Comparison of ENCODE assay signal across 6 cellular contexts in the genomic region with DNA sequence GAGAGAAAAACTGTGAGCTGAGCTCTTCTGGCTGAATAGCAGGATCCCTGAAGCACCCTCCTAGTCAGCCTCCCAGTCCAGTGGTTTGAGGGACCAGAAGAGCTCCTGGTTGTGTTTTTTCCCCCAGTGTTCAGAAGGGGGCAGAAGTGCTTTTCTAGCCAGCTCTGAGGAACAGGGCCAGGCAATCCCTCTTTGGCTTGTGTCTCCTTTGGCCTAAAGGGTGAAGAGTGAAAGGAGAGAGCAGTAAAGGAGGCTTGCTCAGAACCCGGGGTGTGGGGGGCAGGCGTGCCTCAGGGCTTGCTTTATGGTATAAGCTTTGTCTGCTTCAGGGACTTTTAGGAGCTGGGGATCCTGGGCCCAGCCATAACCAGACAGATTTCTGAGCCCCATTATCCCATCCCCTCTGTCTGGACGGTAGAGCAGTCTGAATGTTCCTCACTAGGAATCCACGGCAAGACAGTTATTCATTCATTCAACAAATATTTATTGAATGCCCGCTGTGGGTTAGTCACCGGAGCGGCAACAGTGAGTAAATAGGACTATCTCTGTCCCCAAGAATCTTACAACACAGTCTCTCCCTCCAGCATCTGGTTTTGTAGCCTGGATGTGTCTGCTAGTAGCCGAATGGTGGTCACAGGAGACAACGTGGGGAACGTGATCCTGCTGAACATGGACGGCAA. TPM values are rescaled to one million over a fixed set of nuclear protein-coding genes. Genes with fewer than 3 reads are reported as not detected.
A peak's percentile ranks its signal among the peaks of the same experiment; 100 is the strongest.
DNase-seq lines count a peak whose midpoint lies in the region; ATAC-seq and TF ChIP-seq lines count a peak whose summit lies in the region.

No MANE protein-coding gene starts in this region.

- H3K4me2 ChIP-seq in HCT116 (ENCODE audit: low read length): no peak overlapping the region

- H3K4me1 ChIP-seq in HCT116 (ENCODE audit: control insufficient read depth in 1 of 2, insufficient read depth in 2 of 2, low read length in 2 of 2): peaks cover 0 to 8% of the 10 kb centered on the region in 2 experiments; a peak in 1 of 4 replicates

- BruUV-seq in HCT116 (replicated peaks; lab: Mats Ljungman, UMichigan): no TSS peak

- no peak for TF ChIP-seq POLR2A in HCT116 (IDR thresholded peaks at IDR 0.05; ENCODE audit: borderline replicate concordance, extremely low read depth, insufficient read depth, insufficient read length)

- TF ChIP-seq RAD21 in HCT116 (IDR thresholded peaks at IDR 0.05; ENCODE audit: low read depth): peak; percentile 38

- TF ChIP-seq CTCF in HCT116 (IDR thresholded peaks at IDR 0.05 in 2 of 3, conservative IDR thresholded peaks at IDR 0.05 in 1 of 3; ENCODE audit: borderline replicate concordance in 1 of 3, insufficient read depth in 1 of 3, low read depth in 2 of 3, low read length in 2 of 3): peak in 2 of 3 experiments; percentile 18 to 36; a peak in 2 of 6 replicates

- H3K4me3 ChIP-seq in HCT116 (replicated peaks in 1 of 2; ENCODE audit: low read depth in 1 of 2, low read length in 2 of 2): no peak overlapping the region

- no peak overlapping the region for H2AFZ ChIP-seq in HCT116 (ENCODE audit: low read depth, low read length, poor library complexity, severe bottlenecking)

- no peaks in the 10 kb centered on the region for H3K27me3 ChIP-seq in HCT116 (ENCODE audit: insufficient read depth, low read length)

- H4K20me1 ChIP-seq in HCT116 (ENCODE audit: insufficient read depth): no peaks in the 10 kb centered on the region

- RAD21 ChIA-PET in HCT116 (lab: Charles Lee; ENCODE audit: low non-redundant PET in 1 of 2, low total read pairs in 2 of 2, uncharacterized antibody in 2 of 2, unreplicated experiment in 2 of 2): interaction anchor here (1.0 to 1.2 kb wide), 2 partner anchors 14 to 121 kb away, joined by 4 to 7 read pairs; partner anchors contain the start of gene ACP2 (in 1 of the 2)

- H3K9me2 ChIP-seq in HCT116 (ENCODE audit: insufficient read depth): no peaks in the 10 kb centered on the region

- no peaks in the 10 kb centered on the region for H3K79me2 ChIP-seq in HCT116 (ENCODE audit: insufficient read depth, low read length)

- peaks cover 7 to 12% of the 10 kb centered on the region in 2 experiments; a peak in 3 of 4 replicates for H3K36me3 ChIP-seq in HCT116 (ENCODE audit: control insufficient read depth in 1 of 2, insufficient read depth in 2 of 2, low read length in 2 of 2)

- CTCF ChIA-PET in HCT116 (lab: Charles Lee): interaction anchor here (1.1 to 1.5 kb wide), 3 partner anchors 14 to 115 kb away, joined by 4 to 7 read pairs (median 4); partner anchors contain the start of gene ACP2

- POLR2A ChIA-PET in HCT116 (lab: Charles Lee): interaction anchor here (0.9 kb wide), 1 partner anchor 20 kb away, joined by 3 read pairs; no protein-coding TSS in a partner anchor

- DNase-seq in HCT116 (ENCODE audit: low read depth, low spot score): no peak
- peak; percentile 21 for DNase-seq in UCSD-AML1 (lab: John Stamatoyannopoulos, UW; ENCODE audit: unreplicated experiment)
- peak; percentile 46 for DNase-seq in kidney tubule cell (ENCODE audit: low spot score)
- no peak for DNase-seq in NCI-H446 treated with DMSO at 0.1 percent for 48 hours (lab: John Stamatoyannopoulos, UW)
- DNase-seq in occipital lobe (lab: John Stamatoyannopoulos, UW): no peak

- no peak overlapping the region for H3K27ac ChIP-seq in HCT116 (ENCODE audit: low read depth, low read length)

- intact Hi-C loops in HCT116 (cut with micrococcal nuclease): no loop called here

- H3K9ac ChIP-seq in HCT116 (ENCODE audit: low read length): no peak overlapping the region

- peak; percentile 74 for ATAC-seq in HCT116
- ATAC-seq in HG02852 (IDR thresholded peaks at IDR 0.05; ENCODE audit: unreplicated experiment): no peak

- H3K9me3 ChIP-seq in HCT116 (ENCODE audit: control insufficient read depth in 1 of 2, insufficient read depth in 1 of 2, low read depth in 1 of 2, low read length in 2 of 2): no peaks in the 10 kb centered on the region

TF ChIP-seq in HCT116, 20 proteins besides CTCF, POLR2A, EP300 and RAD21:
- TF ChIP-seq ELF1 (IDR thresholded peaks at IDR 0.05; ENCODE audit: borderline replicate concordance, low read depth): no peak
- TF ChIP-seq, protein P1, sequence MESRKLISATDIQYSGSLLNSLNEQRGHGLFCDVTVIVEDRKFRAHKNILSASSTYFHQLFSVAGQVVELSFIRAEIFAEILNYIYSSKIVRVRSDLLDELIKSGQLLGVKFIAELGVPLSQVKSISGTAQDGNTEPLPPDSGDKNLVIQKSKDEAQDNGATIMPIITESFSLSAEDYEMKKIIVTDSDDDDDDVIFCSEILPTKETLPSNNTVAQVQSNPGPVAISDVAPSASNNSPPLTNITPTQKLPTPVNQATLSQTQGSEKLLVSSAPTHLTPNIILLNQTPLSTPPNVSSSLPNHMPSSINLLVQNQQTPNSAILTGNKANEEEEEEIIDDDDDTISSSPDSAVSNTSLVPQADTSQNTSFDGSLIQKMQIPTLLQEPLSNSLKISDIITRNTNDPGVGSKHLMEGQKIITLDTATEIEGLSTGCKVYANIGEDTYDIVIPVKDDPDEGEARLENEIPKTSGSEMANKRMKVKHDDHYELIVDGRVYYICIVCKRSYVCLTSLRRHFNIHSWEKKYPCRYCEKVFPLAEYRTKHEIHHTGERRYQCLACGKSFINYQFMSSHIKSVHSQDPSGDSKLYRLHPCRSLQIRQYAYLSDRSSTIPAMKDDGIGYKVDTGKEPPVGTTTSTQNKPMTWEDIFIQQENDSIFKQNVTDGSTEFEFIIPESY (IDR thresholded peaks at IDR 0.05; ENCODE audit: extremely low read depth, insufficient replicate concordance, low read length): no peak
- no peak for TF ChIP-seq SRF (IDR thresholded peaks at IDR 0.05; ENCODE audit: low read depth)
- no peak for TF ChIP-seq JUND (IDR thresholded peaks at IDR 0.05)
- TF ChIP-seq POLR2AphosphoS5 (IDR thresholded peaks at IDR 0.05; ENCODE audit: low read depth, low read length): no peak
- no peak for TF ChIP-seq ZNF274 (IDR thresholded peaks at IDR 0.05; ENCODE audit: low read depth, low read length)
- TF ChIP-seq EGR1 (IDR thresholded peaks at IDR 0.05; ENCODE audit: low read depth): no peak
- no peak for TF ChIP-seq TCF7L2 (IDR thresholded peaks at IDR 0.05; ENCODE audit: borderline replicate concordance, extremely low read depth, insufficient read depth, insufficient read length)
- TF ChIP-seq ATF3 (IDR thresholded peaks at IDR 0.05): no peak
- no peak for TF ChIP-seq EZH2 (IDR thresholded peaks at IDR 0.05)
- no peak for TF ChIP-seq CBX3 (IDR thresholded peaks at IDR 0.05; ENCODE audit: low read depth)
- TF ChIP-seq SIN3A (IDR thresholded peaks at IDR 0.05; ENCODE audit: low read depth): no peak
- no peak for TF ChIP-seq FOSL1 (IDR thresholded peaks at IDR 0.05; ENCODE audit: low read depth)
- TF ChIP-seq REST (IDR thresholded peaks at IDR 0.05; ENCODE audit: low read depth): no peak
- TF ChIP-seq MAX (IDR thresholded peaks at IDR 0.05): no peak
- no peak for TF ChIP-seq YY1 (IDR thresholded peaks at IDR 0.05; ENCODE audit: extremely low read depth, insufficient replicate concordance, low read depth, low read length)
- TF ChIP-seq CEBPB (IDR thresholded peaks at IDR 0.05; ENCODE audit: low read depth): no peak
- no peak for TF ChIP-seq EZH2phosphoT487 (IDR thresholded peaks at IDR 0.05; ENCODE audit: borderline replicate concordance)
- no peak for TF ChIP-seq ZFX (IDR thresholded peaks at IDR 0.05)
- TF ChIP-seq SP1 (IDR thresholded peaks at IDR 0.05; ENCODE audit: low read depth): no peak

RNA-seq across cellular contexts. Expression of gene ACP2, which starts 14.5 kb away (rescaled TPM):
- total RNA-seq in HCT116 (2021; ENCODE audit: unreplicated experiment): 21.5 TPM
- polyA plus RNA-seq in HCT116 (2012): 18.0 and 19.6 TPM in 2 replicates
- total RNA-seq in occipital lobe: 28.1 TPM

RNA-seq across cellular contexts. Expression of gene DDB2, which starts 19.4 kb away (rescaled TPM):
- 64.0 TPM for total RNA-seq in HCT116 (2021; ENCODE audit: unreplicated experiment)
- polyA plus RNA-seq in HCT116 (2012): 83.8 and 91.5 TPM in 2 replicates
- total RNA-seq in occipital lobe: 5.5 TPM

RNA-seq across cellular contexts. Expression of gene NR1H3, which starts 23.7 kb away (rescaled TPM):
- total RNA-seq in HCT116 (2021; ENCODE audit: unreplicated experiment): 23.5 TPM
- polyA plus RNA-seq in HCT116 (2012): 27.0 and 27.2 TPM in 2 replicates
- 8.1 TPM for total RNA-seq in occipital lobe

RNA-seq across cellular contexts. Expression of gene MADD, which starts 35.8 kb away (rescaled TPM):
- 37.1 TPM for total RNA-seq in HCT116 (2021; ENCODE audit: unreplicated experiment)
- polyA plus RNA-seq in HCT116 (2012): 28.7 and 30.1 TPM in 2 replicates
- total RNA-seq in occipital lobe: 58.0 TPM

RNA-seq across cellular contexts. Expression of gene PACSIN3, which starts 47.9 kb away (rescaled TPM):
- total RNA-seq in HCT116 (2021; ENCODE audit: unreplicated experiment) (63.1 TPM), occipital lobe (3.9 TPM)
- 42.3 and 43.9 TPM in 2 replicates for polyA plus RNA-seq in HCT116 (2012)

Comparison
In these comparisons a context has a peak if more than half of its experiments do, and no peak if none do; other contexts are left out.
1. DNase-seq: peak in UCSD-AML1 (single experiment) and kidney tubule cell (single experiment); none in HCT116 (single experiment), NCI-H446 treated with DMSO at 0.1 percent for 48 hours (single experiment) and occipital lobe (single experiment).
2. RNA of gene DDB2, which starts 19.4 kb away (total RNA-seq): 64.0 TPM in HCT116 (single experiment); 5.5 TPM in occipital lobe (single experiment); every median in the first group is over 10 times any median in the second.